28 cellular contexts compared by ENCODE assay signal in genomic region chr16:1917665-1918111, GRCh38. TPM values are rescaled to one million over a fixed set of nuclear protein-coding genes. Genes with fewer than 3 reads are reported as not detected.
DNase-seq lines count a peak whose midpoint lies in the region; ATAC-seq and TF ChIP-seq lines count a peak whose summit lies in the region.
"Had no signal": no experiment of that assay in that cellular context is flagged by ENCODE, and none has a peak within 500 bp of the region (broad histone marks: within the 10 kb centered on the region; RNA-seq: fewer than 3 reads in every experiment).

No MANE protein-coding gene starts in this region.

- H3K4me2 ChIP-seq in H9 (ENCODE audit: insufficient read depth, insufficient read length, low read length) = peak overlapping the region; percentile 40

- H3K4me1 Mint-ChIP-seq in H9 = peaks cover 14 to 53% of the 10 kb centered on the region in 2 experiments
- H3K4me1 Mint-ChIP-seq: activated CD4-positive, alpha-beta T cell treated with anti-CD3 and anti-CD28 coated beads, Interleukin-2, amount 10 ng/mL, durations not matched to agents 7 days and 5 days; activated naive CD8-positive, alpha-beta T cell treated with anti-CD3 and anti-CD28 coated beads, Interleukin-2, amount 50 U/mL, for 24 hours had no signal

- peaks cover 2% of the 10 kb centered on the region in 2 experiments; a peak in 3 of 5 replicates for H3K9me3 Mint-ChIP-seq in H9
- H3K9me3 Mint-ChIP-seq: activated CD4-positive, alpha-beta T cell treated with anti-CD3 and anti-CD28 coated beads, Interleukin-2, amount 10 ng/mL, durations not matched to agents 7 days and 5 days; activated naive CD8-positive, alpha-beta T cell treated with anti-CD3 and anti-CD28 coated beads, Interleukin-2, amount 50 U/mL, for 24 hours; CD8-positive, alpha-beta T cell; naive thymus-derived CD8-positive, alpha-beta T cell had no signal

- no peak overlapping the region for H3K23ac ChIP-seq in H9 (ENCODE audit: insufficient read length, low read depth, low read length)

- H3K14ac ChIP-seq in H9 (ENCODE audit: insufficient read depth, low read length) = no peak overlapping the region; the same call in 1 of the 2 replicates

- H3K36me3 ChIP-seq in Panc1 (ENCODE audit: control insufficient read depth, insufficient read depth, low read length) (no peaks in the 10 kb centered on the region), iPS DF 6.9 (ENCODE audit: control insufficient read depth, insufficient read depth, low read length) (no peaks in the 10 kb centered on the region)
- H3K36me3 ChIP-seq: colonic mucosa had no signal

- no peak overlapping the region for H2BK5ac ChIP-seq in H9 (ENCODE audit: insufficient read length, low read length)

- H2AFZ ChIP-seq in H9 (ENCODE audit: low read length) = no peak overlapping the region

- no peaks in the 10 kb centered on the region for H3K79me2 ChIP-seq in H9 (ENCODE audit: insufficient read depth, low read length)

- H3K4me3 ChIP-seq in Panc1 (ENCODE audit: low read depth in 2 of 2, low read length in 2 of 2) = peak overlapping the region; percentile 27 to 32
- H3K4me3 ChIP-seq in iPS DF 6.9 (ENCODE audit: low read length) = peak overlapping the region; percentile 25; the same call in 1 of the 2 replicates
- peak overlapping the region in 5 of 7 experiments; percentile 14 to 41 (median 27) for H3K4me3 ChIP-seq in skin epidermis
- H3K4me3 ChIP-seq: colonic mucosa had no signal

- H4K91ac ChIP-seq in H9 (ENCODE audit: insufficient read length, low read depth, low read length) = no peak overlapping the region

- no peak overlapping the region for H4K8ac ChIP-seq in H9 (replicated peaks; ENCODE audit: insufficient read length, low read depth, low read length)

- no peak overlapping the region for H3K18ac ChIP-seq in H9 (ENCODE audit: insufficient read length, low read depth, low read length)

- intact Hi-C loops in Panc1 (cut with micrococcal nuclease; ENCODE audit: unreplicated experiment) = no loop called here

- H3K27ac Mint-ChIP-seq in H9 = no peak overlapping the region
- H3K27ac Mint-ChIP-seq: activated CD4-positive, alpha-beta T cell treated with anti-CD3 and anti-CD28 coated beads, Interleukin-2, amount 10 ng/mL, durations not matched to agents 7 days and 5 days; activated naive CD8-positive, alpha-beta T cell treated with anti-CD3 and anti-CD28 coated beads, Interleukin-2, amount 50 U/mL, for 24 hours; brain; CD8-positive, alpha-beta T cell; naive thymus-derived CD8-positive, alpha-beta T cell; progenitor cell of endocrine pancreas had no signal

- DNase-seq in H9 (no peak), Panc1 (ENCODE audit: low read depth, low spot score) (no peak), iPS DF 6.9 (ENCODE audit: low read depth, low spot score) (no peak), NCI-H526 treated with DMSO at 0.1 percent for 48 hours (lab: John Stamatoyannopoulos, UW) (no peak)
- DNase-seq in activated naive CD4-positive, alpha-beta T cell treated with anti-CD3 and anti-CD28 coated beads, Interleukin-2, amount 50 U/mL, for 16 hours = no peak
- DNase-seq in central memory CD4-positive, alpha-beta T cell = no peak
- DNase-seq: activated CD4-positive, alpha-beta T cell treated with anti-CD3 and anti-CD28 coated beads, Interleukin-2, amount 10 ng/mL, durations not matched to agents 7 days and 5 days; activated CD8-positive, alpha-beta memory T cell treated with anti-CD3 and anti-CD28 coated beads, Interleukin-2, amount 50 U/mL, for 4 hours; activated naive CD8-positive, alpha-beta T cell treated with anti-CD3 and anti-CD28 coated beads, Interleukin-2, amount 50 U/mL, for 24 hours; CD8-positive, alpha-beta T cell; colonic mucosa; DMS79; foreskin keratinocyte; GOT3; naive thymus-derived CD8-positive, alpha-beta T cell; NCI-H1092; NCI-H2029 treated with DMSO at 0.1 percent for 48 hours; NCI-H510A; stimulated activated naive CD4-positive, alpha-beta T cell had no signal

- no peak overlapping the region for H3K56ac ChIP-seq in H9 (ENCODE audit: insufficient read length, low read depth, low read length)

- H4K5ac ChIP-seq in H9 (ENCODE audit: insufficient read length, low read depth, low read length) = no peak overlapping the region

- no peak overlapping the region for H3K4ac ChIP-seq in H9 (ENCODE audit: low read depth, low read length)

- no peak overlapping the region for H2BK120ac ChIP-seq in H9 (ENCODE audit: low read depth, low read length, poor library complexity, severe bottlenecking)

- H4K20me1 ChIP-seq in H9 (ENCODE audit: control insufficient read depth, insufficient read depth, insufficient read length) = no peaks in the 10 kb centered on the region

- no peak overlapping the region for H2BK12ac ChIP-seq in H9 (ENCODE audit: insufficient read length, low read depth, low read length)

- peaks cover 0 to 2% (median 0%) of the 10 kb centered on the region in 3 experiments; a peak in 1 of 7 replicates for H3K36me3 Mint-ChIP-seq in H9 (ENCODE audit: insufficient read depth in 1 of 3, low read depth in 3 of 3)
- H3K36me3 Mint-ChIP-seq: brain; CD8-positive, alpha-beta T cell had no signal

- CTCF ChIA-PET in Panc1 (lab: Charles Lee) = no interaction called here

- H3K79me1 ChIP-seq in H9 (ENCODE audit: insufficient read depth, low read depth, low read length, poor library complexity, severe bottlenecking) = no peaks in the 10 kb centered on the region

- ATAC-seq in Panc1 = peak; percentile 24; the same call in 1 of the 2 replicates
- ATAC-seq: activated naive CD8-positive, alpha-beta T cell treated with anti-CD3 and anti-CD28 coated beads, Interleukin-2, amount 50 U/mL, for 24 hours; CD8-positive, alpha-beta T cell; foreskin keratinocyte; naive thymus-derived CD8-positive, alpha-beta T cell had no signal

- no peak overlapping the region for H3T11ph ChIP-seq in H9 (ENCODE audit: low read length)

- H3K9ac ChIP-seq in H9 (ENCODE audit: extremely low read depth, insufficient read length, low read length) = no peak overlapping the region

- peaks cover 43% of the 10 kb centered on the region for H3K27me3 ChIP-seq in H9 (ENCODE audit: insufficient read depth, low read length)
- peaks cover 2% of the 10 kb centered on the region; the same call in 1 of the 2 replicates for H3K27me3 ChIP-seq in Panc1 (ENCODE audit: control insufficient read depth, insufficient read depth, low read length)
- H3K27me3 ChIP-seq in iPS DF 6.9 (ENCODE audit: control insufficient read depth, insufficient read depth, low read length) = peaks cover 38% of the 10 kb centered on the region

- H3K27me3 Mint-ChIP-seq in H9 (ENCODE audit: low read depth) = peaks cover 84% of the 10 kb centered on the region

- H3K4me1 ChIP-seq in H9 (ENCODE audit: insufficient read depth, low read length) = no peaks in the 10 kb centered on the region; the same call in 1 of the 2 replicates
- H3K4me1 ChIP-seq in Panc1 (ENCODE audit: control insufficient read depth, insufficient read depth, low read length) = peaks cover 24% of the 10 kb centered on the region
- peaks cover 14% of the 10 kb centered on the region for H3K4me1 ChIP-seq in iPS DF 6.9 (ENCODE audit: control insufficient read depth, insufficient read depth, low read length)
- H3K4me1 ChIP-seq: foreskin keratinocyte had no signal

- H2BK15ac ChIP-seq in H9 (ENCODE audit: low read depth, low read length) = no peak overlapping the region

- H3K9me3 ChIP-seq in H9 (ENCODE audit: control insufficient read depth, low read depth, low read length) (no peaks in the 10 kb centered on the region), Panc1 (ENCODE audit: control insufficient read depth, insufficient read depth, low read depth, low read length) (no peaks in the 10 kb centered on the region), iPS DF 6.9 (ENCODE audit: control insufficient read depth, insufficient read depth, low read length) (no peaks in the 10 kb centered on the region)
- H3K9me3 ChIP-seq: colonic mucosa had no signal

- WGBS in H9 (ENCODE audit: extremely low coverage, insufficient read length, low lambda C conversion rate) = no CpG with 5 or more reads among the region's 43 CpGs
- no CpG with 5 or more reads among the region's 43 CpGs for WGBS in iPS DF 6.9 (ENCODE audit: insufficient coverage, insufficient read length)

- H3K27ac ChIP-seq in H9 (ENCODE audit: insufficient read length, low read depth, low read length) (no peak overlapping the region), Panc1 (ENCODE audit: low read length) (no peak overlapping the region), iPS DF 6.9 (ENCODE audit: low read length) (no peak overlapping the region), skin epidermis (peak overlapping the region in 10 of 21 experiments; percentile 4 to 65 (median 26))
- H3K27ac ChIP-seq: colonic mucosa, epithelial cell of prostate, foreskin keratinocyte had no signal

- no TSS peak for BruUV-seq in Panc1 (replicated peaks; lab: Mats Ljungman, UMichigan)

- no peak overlapping the region for H2AK5ac ChIP-seq in H9 (ENCODE audit: insufficient read length, low read length)

- peaks cover 4% of the 10 kb centered on the region for H3K23me2 ChIP-seq in H9 (ENCODE audit: insufficient read length, low read depth, low read length, poor library complexity, severe bottlenecking)

- H3K4me3 Mint-ChIP-seq in H9 = peak overlapping the region in 1 of 2 experiments; percentile 74; a peak in 3 of 5 replicates
- H3K4me3 Mint-ChIP-seq: activated CD4-positive, alpha-beta T cell treated with anti-CD3 and anti-CD28 coated beads, Interleukin-2, amount 10 ng/mL, durations not matched to agents 7 days and 5 days; activated naive CD8-positive, alpha-beta T cell treated with anti-CD3 and anti-CD28 coated beads, Interleukin-2, amount 50 U/mL, for 24 hours; CD8-positive, alpha-beta T cell had no signal

- in situ Hi-C loops in Panc1 (cut with HindIII; ENCODE audit: low pct_unique_long_range_greater_than_20kb, low sequenced_read_pairs) = no loop called here

- POLR2A ChIA-PET in Panc1 (lab: Charles Lee) = no interaction called here

- TF ChIP-seq CTCF in H9 (conservative IDR thresholded peaks at IDR 0.05) (no peak), Panc1 (IDR thresholded peaks at IDR 0.05) (no peak)

- H2BK20ac ChIP-seq in H9 (ENCODE audit: low read depth, low read length, poor library complexity, severe bottlenecking) = no peak overlapping the region

RNA-seq across cellular contexts. Expression of gene HS3ST6, which starts 0.5 kb away (rescaled TPM):
- total RNA-seq in H9 (2021) (not detected in 2 replicates), Panc1 (2021; ENCODE audit: unreplicated experiment) (3.3 TPM)
- 2.3 TPM for polyA plus RNA-seq in Panc1 (2012; ENCODE audit: insufficient read length)
- total RNA-seq: activated CD4-positive, alpha-beta T cell treated with anti-CD3 and anti-CD28 coated beads, Interleukin-2, amount 10 ng/mL, durations not matched to agents 7 days and 5 days; CD8-positive, alpha-beta T cell; foreskin keratinocyte; HT1080; LHCN-M2; mesenteric fat pad; naive thymus-derived CD8-positive, alpha-beta T cell; skeletal muscle tissue had no signal
- polyA plus RNA-seq: naive thymus-derived CD8-positive, alpha-beta T cell had no signal

RNA-seq across cellular contexts. Expression of gene MSRB1, which starts 25.3 kb away (rescaled TPM):
- total RNA-seq in H9 (2021) = 24.3 and 25.7 TPM in 2 replicates
- 25.3 TPM for total RNA-seq in Panc1 (2021; ENCODE audit: unreplicated experiment)
- polyA plus RNA-seq in Panc1 (2012; ENCODE audit: insufficient read length) = 44.3 TPM

RNA-seq across cellular contexts. Expression of gene RPL3L, which starts 36.8 kb away (rescaled TPM):
- total RNA-seq in H9 (2021) (0.11 and 0.31 TPM in 2 replicates), Panc1 (2021; ENCODE audit: unreplicated experiment) (0.26 TPM)
- not detected for polyA plus RNA-seq in Panc1 (2012; ENCODE audit: insufficient read length)
- total RNA-seq: activated CD4-positive, alpha-beta T cell treated with anti-CD3 and anti-CD28 coated beads, Interleukin-2, amount 10 ng/mL, durations not matched to agents 7 days and 5 days; CD8-positive, alpha-beta T cell; colonic mucosa; HT1080; left colon; LHCN-M2; mesenteric fat pad; naive thymus-derived CD8-positive, alpha-beta T cell; progenitor cell of endocrine pancreas had no signal
- polyA plus RNA-seq: naive thymus-derived CD8-positive, alpha-beta T cell had no signal

RNA-seq across cellular contexts. Expression of gene NDUFB10, which starts 41.6 kb away (rescaled TPM):
- total RNA-seq in H9 (2021) = 191 and 192 TPM in 2 replicates
- 287 TPM for total RNA-seq in Panc1 (2021; ENCODE audit: unreplicated experiment)
- 493 TPM for polyA plus RNA-seq in Panc1 (2012; ENCODE audit: insufficient read length)

RNA-seq across cellular contexts. Expression of gene MEIOB, which starts 45.7 kb away (rescaled TPM):
- total RNA-seq in H9 (2021) = 1.3 and 1.6 TPM in 2 replicates
- not detected for total RNA-seq in Panc1 (2021; ENCODE audit: unreplicated experiment)
- polyA plus RNA-seq in Panc1 (2012; ENCODE audit: insufficient read length) = not detected
- total RNA-seq: activated CD4-positive, alpha-beta T cell treated with anti-CD3 and anti-CD28 coated beads, Interleukin-2, amount 10 ng/mL, durations not matched to agents 7 days and 5 days; CD8-positive, alpha-beta T cell; HT1080; left colon; LHCN-M2; mesenteric fat pad; naive thymus-derived CD8-positive, alpha-beta T cell; progenitor cell of endocrine pancreas had no signal
- polyA plus RNA-seq: naive thymus-derived CD8-positive, alpha-beta T cell had no signal
